ENCODE assay signal across 1 cellular context in genomic region chr6:27809939-27810767, GRCh38.
A peak's percentile ranks its signal among the peaks of the same experiment; 100 is the strongest.
TF ChIP-seq lines count a peak whose summit lies in the region.

No MANE protein-coding gene starts in this region.

TF ChIP-seq in HepG2, 621 proteins besides CTCF, POLR2A, EP300 and RAD21 (continued from another document and continues in another):
- TF ChIP-seq ZNF574 (CRISPR knock-in tag; IDR thresholded peaks at IDR 0.05) (peak; percentile 90), SSRP1 (CRISPR knock-in tag; IDR thresholded peaks at IDR 0.05) (peak; percentile 90), ZNF343 (CRISPR knock-in tag; IDR thresholded peaks at IDR 0.05) (peak; percentile 82; the same call in 1 of the 2 replicates), ZNF317 (CRISPR knock-in tag; IDR thresholded peaks at IDR 0.05) (peak; percentile 63; the same call in 1 of the 2 replicates), ZNF550 (CRISPR knock-in tag; IDR thresholded peaks at IDR 0.05; ENCODE audit: borderline replicate concordance) (no peak), ZNF605 (CRISPR knock-in tag; IDR thresholded peaks at IDR 0.05) (peak; percentile 79), SCMH1 (CRISPR knock-in tag; IDR thresholded peaks at IDR 0.05; ENCODE audit: borderline replicate concordance) (no peak), POLR2AphosphoS5 (IDR thresholded peaks at IDR 0.05; ENCODE audit: low read depth, low read length) (peak; percentile 99), ELF4 (CRISPR knock-in tag; IDR thresholded peaks at IDR 0.05; ENCODE audit: borderline replicate concordance) (0 out of 2 replicates have a peak, but pooled peaks have one; percentile 54), MAFK (conservative IDR thresholded peaks at IDR 0.05 in 1 of 2, IDR thresholded peaks at IDR 0.05 in 1 of 2; ENCODE audit: low read length in 2 of 2) (no peak; a peak in 1 of 4 replicates), ZKSCAN1 (IDR thresholded peaks at IDR 0.05; ENCODE audit: low read length) (peak; percentile 64; the same call in 1 of the 2 replicates), SOX13 (IDR thresholded peaks at IDR 0.05) (peak; percentile 74), SOX13 (CRISPR knock-in tag; conservative IDR thresholded peaks at IDR 0.05 in 1 of 2, IDR thresholded peaks at IDR 0.05 in 1 of 2) (peak in 1 of 2 experiments; percentile 20; a peak in 1 of 4 replicates), ATRX (CRISPR knock-in tag; IDR thresholded peaks at IDR 0.05; ENCODE audit: borderline replicate concordance) (0 out of 2 replicates have a peak, but pooled peaks have one; percentile 28), ZNF34 (CRISPR knock-in tag; IDR thresholded peaks at IDR 0.05; ENCODE audit: borderline replicate concordance) (peak; percentile 99), ASH2L (IDR thresholded peaks at IDR 0.05; ENCODE audit: insufficient read length, low read depth, low read length) (peak; percentile 95), CENPX (CRISPR knock-in tag; IDR thresholded peaks at IDR 0.05) (no peak), ATF6 (CRISPR knock-in tag; conservative IDR thresholded peaks at IDR 0.05) (peak; percentile 79; the same call in 1 of the 2 replicates), MXD3 (CRISPR knock-in tag; IDR thresholded peaks at IDR 0.05) (peak; percentile 90), U2AF2 (IDR thresholded peaks at IDR 0.05; ENCODE audit: low read depth, low read length) (0 out of 2 replicates have a peak, but pooled peaks have one; percentile 57), TCF12 (IDR thresholded peaks at IDR 0.05) (no peak), TCF12 (CRISPR knock-in tag; IDR thresholded peaks at IDR 0.05) (0 out of 2 replicates have a peak, but pooled peaks have one; percentile 43), ZFP90 (CRISPR knock-in tag; IDR thresholded peaks at IDR 0.05; ENCODE audit: borderline replicate concordance) (no peak; the same call in 1 of the 2 replicates), ZNF710 (CRISPR knock-in tag; IDR thresholded peaks at IDR 0.05; ENCODE audit: borderline replicate concordance) (peak; percentile 83), GPN1 (CRISPR knock-in tag; IDR thresholded peaks at IDR 0.05; ENCODE audit: borderline replicate concordance) (no peak), ZSCAN31 (CRISPR knock-in tag; IDR thresholded peaks at IDR 0.05; ENCODE audit: low read depth) (peak; percentile 91), SRSF4 (IDR thresholded peaks at IDR 0.05; ENCODE audit: low read depth, low read length, poor library complexity, severe bottlenecking) (peak; percentile 85), RAD51 (IDR thresholded peaks at IDR 0.05; ENCODE audit: borderline replicate concordance) (no peak), ZBTB3 (CRISPR knock-in tag; IDR thresholded peaks at IDR 0.05; ENCODE audit: borderline replicate concordance, low read depth) (peak; percentile 53; the same call in 1 of the 2 replicates), ISL2 (CRISPR knock-in tag; IDR thresholded peaks at IDR 0.05) (peak; percentile 73), ZNF614 (CRISPR knock-in tag; IDR thresholded peaks at IDR 0.05; ENCODE audit: borderline replicate concordance) (peak; percentile 56; the same call in 1 of the 2 replicates), REL (CRISPR knock-in tag; conservative IDR thresholded peaks at IDR 0.05) (peak; percentile 76; the same call in 1 of the 2 replicates), ZNF230 (CRISPR knock-in tag; IDR thresholded peaks at IDR 0.05) (no peak; the same call in 1 of the 2 replicates), HIVEP1 (CRISPR knock-in tag; IDR thresholded peaks at IDR 0.05) (no peak), ZNF629 (CRISPR knock-in tag; conservative IDR thresholded peaks at IDR 0.05) (peak; percentile 46), ZMAT3 (CRISPR knock-in tag; conservative IDR thresholded peaks at IDR 0.05) (peak; percentile 97), FOXM1 (CRISPR knock-in tag; IDR thresholded peaks at IDR 0.05) (peak; percentile 51; the same call in 1 of the 2 replicates), ONECUT2 (CRISPR knock-in tag; IDR thresholded peaks at IDR 0.05) (0 out of 2 replicates have a peak, but pooled peaks have one; percentile 54), RFXAP (CRISPR knock-in tag; IDR thresholded peaks at IDR 0.05; ENCODE audit: borderline replicate concordance) (peak; percentile 95), ZNF264 (CRISPR knock-in tag; IDR thresholded peaks at IDR 0.05) (peak; percentile 77; the same call in 1 of the 2 replicates), TCF7L2 (IDR thresholded peaks at IDR 0.05; ENCODE audit: low read depth, low read length) (no peak), PPARG (CRISPR knock-in tag; conservative IDR thresholded peaks at IDR 0.05) (no peak), ZNF703 (CRISPR knock-in tag; IDR thresholded peaks at IDR 0.05; ENCODE audit: borderline replicate concordance) (peak; percentile 81), TSC22D2 (CRISPR knock-in tag; IDR thresholded peaks at IDR 0.05; ENCODE audit: borderline replicate concordance) (peak; percentile 84; the same call in 1 of the 2 replicates), SRY (CRISPR knock-in tag; IDR thresholded peaks at IDR 0.05) (peak; percentile 98), TBP (CRISPR knock-in tag; IDR thresholded peaks at IDR 0.05) (no peak), ZNF329 (CRISPR knock-in tag; IDR thresholded peaks at IDR 0.05; ENCODE audit: low read depth) (peak; percentile 82; the same call in 1 of the 2 replicates), ZNF704 (CRISPR knock-in tag; IDR thresholded peaks at IDR 0.05; ENCODE audit: borderline replicate concordance) (0 out of 2 replicates have a peak, but pooled peaks have one; percentile 46), SP1 (IDR thresholded peaks at IDR 0.05) (no peak), SP1 (CRISPR knock-in tag; IDR thresholded peaks at IDR 0.05) (no peak; the same call in 1 of the 2 replicates), ZNF766 (CRISPR knock-in tag; IDR thresholded peaks at IDR 0.05; ENCODE audit: borderline replicate concordance) (peak; percentile 91), ZNF891 (CRISPR knock-in tag; IDR thresholded peaks at IDR 0.05) (peak; percentile 97), MED8 (CRISPR knock-in tag; IDR thresholded peaks at IDR 0.05; ENCODE audit: insufficient replicate concordance) (peak; percentile 96), BCL6 (CRISPR knock-in tag; IDR thresholded peaks at IDR 0.05) (peak; percentile 27; the same call in 1 of the 2 replicates), ZNF792 (CRISPR knock-in tag; IDR thresholded peaks at IDR 0.05) (peak; percentile 86), BATF2 (CRISPR knock-in tag; IDR thresholded peaks at IDR 0.05) (peak; percentile 81; the same call in 1 of the 2 replicates), ARID3A (IDR thresholded peaks at IDR 0.05; ENCODE audit: low read depth, low read length) (no peak; the same call in 1 of the 2 replicates), ZNF784 (CRISPR knock-in tag; IDR thresholded peaks at IDR 0.05; ENCODE audit: borderline replicate concordance) (peak; percentile 89; the same call in 1 of the 2 replicates), ZSCAN12 (CRISPR knock-in tag; IDR thresholded peaks at IDR 0.05) (no peak), ZNF558 (CRISPR knock-in tag; IDR thresholded peaks at IDR 0.05; ENCODE audit: borderline replicate concordance) (peak; percentile 48; the same call in 1 of the 2 replicates), SUZ12 (IDR thresholded peaks at IDR 0.05; ENCODE audit: low read depth, low read length) (no peak)
